In genomic region chr11:125886997-125887372, GRCh38 we compare ENCODE assay signal across 8 cellular contexts. TPM values are rescaled to one million over a fixed set of nuclear protein-coding genes. Genes with fewer than 3 reads are reported as not detected.
A peak's percentile ranks its signal among the peaks of the same experiment; 100 is the strongest.
DNase-seq lines count a peak whose midpoint lies in the region; ATAC-seq and TF ChIP-seq lines count a peak whose summit lies in the region.

No MANE protein-coding gene starts in this region.

- no peaks in the 10 kb centered on the region for H3K27me3 ChIP-seq in Panc1 (ENCODE audit: control insufficient read depth, insufficient read depth, low read length)

- CTCF ChIA-PET in Panc1 (lab: Charles Lee) (interaction anchor here (0.6 to 0.7 kb wide), 3 partner anchors 40 to 982 kb away, joined by 3 to 9 read pairs (median 4); no protein-coding TSS in a partner anchor), MCF 10A (lab: Yijun Ruan, JAX) (interaction anchor here (0.6 to 2.3 kb wide), 10 partner anchors 8 to 908 kb away, joined by 3 to 18 read pairs (median 4); no protein-coding TSS in a partner anchor)

- in situ Hi-C loops in Panc1 (cut with HindIII; ENCODE audit: low pct_unique_long_range_greater_than_20kb, low sequenced_read_pairs) = no loop called here

- H3K9me3 Mint-ChIP-seq in MCF 10A (ENCODE audit: unreplicated experiment) = no peaks in the 10 kb centered on the region
- H3K9me3 Mint-ChIP-seq in stimulated activated effector memory CD8-positive, alpha-beta T cell treated with anti-CD3 and anti-CD28 coated beads, Interleukin-12 subunit alpha, Interleukin-12 subunit beta, amount 100 ng/mL, for 72 hours = no peaks in the 10 kb centered on the region

- TF ChIP-seq CTCF in Panc1 (IDR thresholded peaks at IDR 0.05) (no peak), MCF 10A (IDR thresholded peaks at IDR 0.05; ENCODE audit: unreplicated experiment) (no peak)

- intact Hi-C loops in Panc1 (cut with micrococcal nuclease; ENCODE audit: unreplicated experiment) (no loop called here), MCF 10A (cut with micrococcal nuclease) (no loop called here), left colon (cut with DNase I, micrococcal nuclease) (loop anchor here in 1 of 2 donors (10.0 kb wide), 1 partner anchor 262 kb away; the partner anchor contains the start of gene CHEK1)

- BruUV-seq in Panc1 (replicated peaks; lab: Mats Ljungman, UMichigan) (no TSS peak), MCF 10A (replicated peaks; lab: Mats Ljungman, UMichigan) (TSS peak; percentile 43)

- H3K4me3 Mint-ChIP-seq in MCF 10A (ENCODE audit: unreplicated experiment) = peak overlapping the region; percentile 83
- peak overlapping the region; percentile 85 for H3K4me3 Mint-ChIP-seq in stimulated activated effector memory CD8-positive, alpha-beta T cell treated with anti-CD3 and anti-CD28 coated beads, Interleukin-12 subunit alpha, Interleukin-12 subunit beta, amount 100 ng/mL, for 72 hours

- H3K4me3 ChIP-seq in Panc1 (ENCODE audit: low read depth in 2 of 2, low read length in 2 of 2) = peak overlapping the region; percentile 66 to 91

- DNase-seq in AG08395 (ENCODE audit: low spot score) = peak; percentile 35
- no peak for DNase-seq in Panc1 (ENCODE audit: low read depth, low spot score)
- peak; percentile 57 for DNase-seq in MCF 10A (ENCODE audit: unreplicated experiment)
- DNase-seq in left colon = peak; percentile 41 to 54
- DNase-seq in stimulated activated effector memory CD8-positive, alpha-beta T cell treated with anti-CD3 and anti-CD28 coated beads, Interleukin-12 subunit alpha, Interleukin-12 subunit beta, amount 100 ng/mL, for 72 hours (ENCODE audit: low spot score in 2 of 2) = no peak
- DNase-seq in NCI-H446 treated with DMSO at 0.1 percent for 48 hours (lab: John Stamatoyannopoulos, UW) = no peak

- peak overlapping the region; percentile 70 for H3K27ac Mint-ChIP-seq in MCF 10A (ENCODE audit: low read depth, unreplicated experiment)
- peak overlapping the region; percentile 98 for H3K27ac Mint-ChIP-seq in stimulated activated effector memory CD8-positive, alpha-beta T cell treated with anti-CD3 and anti-CD28 coated beads, Interleukin-12 subunit alpha, Interleukin-12 subunit beta, amount 100 ng/mL, for 72 hours

- peak; percentile 34 for ATAC-seq in GM18867 (IDR thresholded peaks at IDR 0.05; ENCODE audit: unreplicated experiment)
- ATAC-seq in HG03045 (IDR thresholded peaks at IDR 0.05; ENCODE audit: unreplicated experiment) = peak; percentile 36
- ATAC-seq in Panc1 = peak; percentile 67
- ATAC-seq in left colon = no peak
- ATAC-seq in stimulated activated effector memory CD8-positive, alpha-beta T cell treated with anti-CD3 and anti-CD28 coated beads, Interleukin-12 subunit alpha, Interleukin-12 subunit beta, amount 100 ng/mL, for 72 hours = peak; percentile 59

- H3K27ac ChIP-seq in Panc1 (ENCODE audit: low read length) = peak overlapping the region; percentile 96

- peaks cover 29% of the 10 kb centered on the region for H3K4me1 ChIP-seq in Panc1 (ENCODE audit: control insufficient read depth, insufficient read depth, low read length)

- peaks cover 11% of the 10 kb centered on the region for H3K4me1 Mint-ChIP-seq in MCF 10A (ENCODE audit: insufficient read depth, unreplicated experiment)
- peaks cover 22% of the 10 kb centered on the region for H3K4me1 Mint-ChIP-seq in stimulated activated effector memory CD8-positive, alpha-beta T cell treated with anti-CD3 and anti-CD28 coated beads, Interleukin-12 subunit alpha, Interleukin-12 subunit beta, amount 100 ng/mL, for 72 hours

- no peaks in the 10 kb centered on the region for H3K27me3 Mint-ChIP-seq in MCF 10A (ENCODE audit: insufficient read depth, unreplicated experiment)

- no peaks in the 10 kb centered on the region for H3K36me3 Mint-ChIP-seq in MCF 10A (ENCODE audit: insufficient read depth, unreplicated experiment)
- H3K36me3 Mint-ChIP-seq in stimulated activated effector memory CD8-positive, alpha-beta T cell treated with anti-CD3 and anti-CD28 coated beads, Interleukin-12 subunit alpha, Interleukin-12 subunit beta, amount 100 ng/mL, for 72 hours = peaks cover 20% of the 10 kb centered on the region

- POLR2A ChIA-PET in Panc1 (lab: Charles Lee) (interaction anchor here (0.6 to 1.2 kb wide), 9 partner anchors 9 to 668 kb away, joined by 3 to 11 read pairs (median 4); partner anchors contain the start of gene PUS3), MCF 10A (lab: Yijun Ruan, JAX) (interaction anchor here (0.7 to 3.0 kb wide), 13 partner anchors 10 to 804 kb away, joined by 3 to 25 read pairs (median 4); partner anchors contain the start of genes CHEK1, EI24, PUS3 and RPUSD4)

- peaks cover 11% of the 10 kb centered on the region; the same call in 1 of the 2 replicates for H3K36me3 ChIP-seq in Panc1 (ENCODE audit: control insufficient read depth, insufficient read depth, low read length)

- no peaks in the 10 kb centered on the region for H3K9me3 ChIP-seq in Panc1 (ENCODE audit: control insufficient read depth, insufficient read depth, low read depth, low read length)

RNA-seq across cellular contexts. Expression of gene HYLS1, which starts 0.5 kb away (rescaled TPM):
- total RNA-seq in Panc1 (2021; ENCODE audit: unreplicated experiment) (32.2 TPM), MCF 10A (2022) (7.9 and 10.2 TPM in 2 replicates), left colon (1 to 10 TPM; 4.9 to 5.1 TPM)
- 13.5 TPM for polyA plus RNA-seq in Panc1 (2012; ENCODE audit: insufficient read length)

RNA-seq across cellular contexts. Expression of gene PUS3, which starts 16.0 kb away (rescaled TPM):
- total RNA-seq in Panc1 (2021; ENCODE audit: unreplicated experiment) (15.1 TPM), MCF 10A (2022) (12.7 and 16.5 TPM in 2 replicates), left colon (1 to 10 TPM; 4.7 to 7.5 TPM)
- polyA plus RNA-seq in Panc1 (2012; ENCODE audit: insufficient read length) = 12.6 TPM

RNA-seq across cellular contexts. Expression of gene DDX25, which starts 17.3 kb away (rescaled TPM):
- total RNA-seq in Panc1 (2021; ENCODE audit: unreplicated experiment) (0.15 TPM), MCF 10A (2022) (not detected in 2 replicates), left colon (under 1 TPM; 0.20 to 0.27 TPM)
- 0.12 TPM for polyA plus RNA-seq in Panc1 (2012; ENCODE audit: insufficient read length)

RNA-seq across cellular contexts. Expression of gene PATE4, which starts 53.9 kb away (rescaled TPM):
- total RNA-seq in Panc1 (2021; ENCODE audit: unreplicated experiment) = not detected
- not detected for polyA plus RNA-seq in Panc1 (2012; ENCODE audit: insufficient read length)
- not detected in 2 replicates for total RNA-seq in MCF 10A (2022)
- total RNA-seq in left colon = not detected

RNA-seq across cellular contexts. Expression of gene VSIG10L2, which starts 58.9 kb away (rescaled TPM):
- not detected for total RNA-seq in Panc1 (2021; ENCODE audit: unreplicated experiment)
- not detected for polyA plus RNA-seq in Panc1 (2012; ENCODE audit: insufficient read length)
- not detected in 2 replicates for total RNA-seq in MCF 10A (2022)
- not detected for total RNA-seq in left colon

Comparison
In these comparisons a context has a peak if more than half of its experiments do, and no peak if none do; other contexts are left out.
1. DNase-seq: peak in AG08395 (single experiment), MCF 10A (single experiment) and left colon (2 of 2); none in Panc1 (single experiment), stimulated activated effector memory CD8-positive, alpha-beta T cell treated with anti-CD3 and anti-CD28 coated beads, Interleukin-12 subunit alpha, Interleukin-12 subunit beta, amount 100 ng/mL, for 72 hours (0 of 2) and NCI-H446 treated with DMSO at 0.1 percent for 48 hours (single experiment).